Comparison of ENCODE assay signal across 8 cellular contexts in the genomic region with DNA sequence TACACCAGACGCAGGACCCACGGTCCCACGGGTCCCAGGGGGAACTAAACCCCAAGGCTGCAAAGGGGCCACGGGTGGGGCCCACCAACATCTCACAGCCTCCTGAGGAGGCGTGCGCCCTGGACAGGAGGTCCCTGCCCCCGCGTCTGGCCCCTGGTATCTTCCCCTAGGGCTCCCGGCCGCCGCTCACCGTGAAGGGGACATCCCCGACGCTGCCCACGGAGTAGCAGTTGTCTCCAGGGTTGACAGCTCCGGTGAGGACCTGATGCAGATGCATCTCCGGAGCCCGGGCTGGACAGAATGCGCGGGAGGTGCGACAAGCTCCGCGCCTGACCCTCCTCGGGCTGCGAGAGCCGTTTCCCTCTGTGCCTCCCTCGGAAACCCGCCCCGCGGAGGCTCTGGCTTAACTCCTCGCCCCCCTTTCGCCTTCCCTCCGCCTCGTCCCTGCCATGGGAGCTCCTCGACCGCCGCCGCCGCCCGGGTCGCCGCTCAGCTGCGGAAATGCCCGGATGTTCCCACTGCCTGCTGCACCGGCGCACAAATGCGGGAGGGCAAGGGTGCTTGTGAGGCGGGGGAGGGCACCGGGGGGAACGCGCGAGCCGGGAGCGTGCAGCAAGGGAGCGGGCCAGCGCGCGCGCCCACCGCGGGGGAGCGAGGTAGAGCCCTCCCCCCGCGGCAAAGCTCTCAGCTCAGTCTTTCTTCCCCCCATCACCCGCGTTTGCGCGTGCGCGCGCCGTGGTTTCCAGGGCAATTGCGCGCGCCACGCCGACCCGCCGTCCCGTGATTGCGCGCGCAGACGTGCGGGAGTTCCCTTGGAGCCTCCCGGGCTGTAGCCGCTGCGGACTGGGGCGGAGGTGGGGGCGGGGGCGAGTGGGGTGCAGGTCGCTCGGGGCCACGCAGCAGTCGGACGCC. TPM values are rescaled to one million over a fixed set of nuclear protein-coding genes. Genes with fewer than 3 reads are reported as not detected.
A peak's percentile ranks its signal among the peaks of the same experiment; 100 is the strongest.
DNase-seq lines count a peak whose midpoint lies in the region; ATAC-seq and TF ChIP-seq lines count a peak whose summit lies in the region.

Gene DMXL2, minus strand, starts transcription at position 503 of the 912 bp plus-strand sequence. Its CDS starts 226 bp downstream, at position 277.

- no peaks in the 10 kb centered on the region for H3K36me3 ChIP-seq in CD4-positive, alpha-beta memory T cell (ENCODE audit: insufficient read depth, low read length)
- H3K36me3 ChIP-seq in HUES6 (ENCODE audit: control insufficient read depth, insufficient read depth, low read length), result no peaks in the 10 kb centered on the region
- H3K36me3 ChIP-seq in OCI-LY3 (replicated peaks; ENCODE audit: low read depth, low read length), result no peaks in the 10 kb centered on the region
- no peaks in the 10 kb centered on the region for H3K36me3 ChIP-seq in esophagus muscularis mucosa
- no peaks in the 10 kb centered on the region for H3K36me3 ChIP-seq in muscle layer of colon (ENCODE audit: insufficient read depth, low read length)

- H3K9me3 Mint-ChIP-seq in CD4-positive, alpha-beta memory T cell, result no peaks in the 10 kb centered on the region

- H3K27ac ChIP-seq in CD4-positive, alpha-beta memory T cell (ENCODE audit: low read depth, low read length), result peak within 1 kb of the TSS; percentile 39
- peak within 1 kb of the TSS; percentile 36; the same call in 1 of the 2 replicates for H3K27ac ChIP-seq in HUES6 (ENCODE audit: low read depth, low read length)
- peak within 1 kb of the TSS; percentile 20; the same call in 1 of the 2 replicates for H3K27ac ChIP-seq in OCI-LY3 (ENCODE audit: low read length)
- peak within 1 kb of the TSS; percentile 79 to 87 (median 83) for H3K27ac ChIP-seq in esophagus muscularis mucosa (replicated peaks in 1 of 4)
- H3K27ac ChIP-seq in muscle layer of colon (ENCODE audit: low read depth, low read length), result peak within 1 kb of the TSS; percentile 67

- no peaks in the 10 kb centered on the region for H3K79me2 ChIP-seq in OCI-LY3 (ENCODE audit: low read length)

- WGBS in esophagus muscularis mucosa, result under 1% methylated on average over 30 of the region's 96 CpGs

- H3K27me3 ChIP-seq in CD4-positive, alpha-beta memory T cell (ENCODE audit: insufficient read depth, low read length), result no peaks in the 10 kb centered on the region
- peaks cover 9% of the 10 kb centered on the region for H3K27me3 ChIP-seq in HUES6 (ENCODE audit: control insufficient read depth, insufficient read depth, low read length)
- H3K27me3 ChIP-seq in OCI-LY3 (ENCODE audit: low read depth, low read length), result peaks cover 32% of the 10 kb centered on the region
- H3K27me3 ChIP-seq in esophagus muscularis mucosa, result no peaks in the 10 kb centered on the region
- H3K27me3 ChIP-seq in muscle layer of colon (ENCODE audit: control insufficient read depth in 1 of 2, insufficient read depth in 2 of 2, low read length in 2 of 2), result no peaks in the 10 kb centered on the region

- TF ChIP-seq CTCF in OCI-LY3 (IDR thresholded peaks at IDR 0.05; ENCODE audit: low read depth, low read length) (no peak), esophagus muscularis mucosa (IDR thresholded peaks at IDR 0.05) (no peak)

- TF ChIP-seq EP300 in esophagus muscularis mucosa (IDR thresholded peaks at IDR 0.05), result no peak

- H3K4me1 ChIP-seq in CD4-positive, alpha-beta memory T cell (ENCODE audit: insufficient read depth, low read length), result peaks cover 5% of the 10 kb centered on the region
- peaks cover 12% of the 10 kb centered on the region for H3K4me1 ChIP-seq in HUES6 (ENCODE audit: control insufficient read depth, insufficient read depth, low read length)
- H3K4me1 ChIP-seq in OCI-LY3 (ENCODE audit: low read length), result peaks cover 38% of the 10 kb centered on the region
- peaks cover 3 to 37% (median 29%) of the 10 kb centered on the region in 4 donors for H3K4me1 ChIP-seq in esophagus muscularis mucosa
- peaks cover 19% of the 10 kb centered on the region for H3K4me1 ChIP-seq in muscle layer of colon (ENCODE audit: insufficient read depth, low read length)

- POLR2A ChIA-PET in CD4-positive, alpha-beta memory T cell (lab: Charles Lee; ENCODE audit: partially characterized antibody), result interaction anchor here (0.6 kb wide), 1 partner anchor 20 kb away, joined by 3 read pairs; no protein-coding TSS in a partner anchor

- H3K36me3 Mint-ChIP-seq in CD4-positive, alpha-beta memory T cell, result no peaks in the 10 kb centered on the region

- peak; percentile 59 to 72 (median 62) for DNase-seq in CD4-positive, alpha-beta memory T cell
- DNase-seq in activated T-helper 1 cell treated with Interleukin-2 at 50 U/mL for 16 hours (ENCODE audit: low read depth) (peak; percentile 39), esophagus muscularis mucosa (ENCODE audit: extremely low spot score) (peak; percentile 93)
- DNase-seq in stimulated activated CD8-positive, alpha-beta memory T cell treated with anti-CD3 and anti-CD28 coated beads, Interleukin-7, amount 100 ng/mL, for 24 hours (ENCODE audit: low read depth), result peak; percentile 44

- H3K9me3 ChIP-seq in CD4-positive, alpha-beta memory T cell (ENCODE audit: control insufficient read depth in 1 of 2, low read length in 2 of 2), result no peaks in the 10 kb centered on the region
- H3K9me3 ChIP-seq in HUES6 (ENCODE audit: control insufficient read depth, insufficient read depth, low read depth, low read length) (no peaks in the 10 kb centered on the region), OCI-LY3 (ENCODE audit: insufficient read depth, low read length) (no peaks in the 10 kb centered on the region), esophagus muscularis mucosa (no peaks in the 10 kb centered on the region), muscle layer of colon (ENCODE audit: low read length) (no peaks in the 10 kb centered on the region)

- intact Hi-C loops in CD4-positive, alpha-beta memory T cell (cut with micrococcal nuclease), result no loop called here
- intact Hi-C loops in esophagus muscularis mucosa (cut with DNase I), result loop anchor here (5.0 kb wide), 1 partner anchor 85 kb away; no protein-coding TSS in a partner anchor

- CTCF ChIA-PET in CD4-positive, alpha-beta memory T cell (lab: Charles Lee; ENCODE audit: partially characterized antibody), result interaction anchor here (2.0 kb wide), 1 partner anchor 28 kb away, joined by 6 read pairs; no protein-coding TSS in a partner anchor

- H3K4me1 Mint-ChIP-seq in CD4-positive, alpha-beta memory T cell, result peaks cover 13 to 19% (median 15%) of the 10 kb centered on the region in 4 donors

- no peak for TF ChIP-seq POLR2A in esophagus muscularis mucosa (IDR thresholded peaks at IDR 0.05; ENCODE audit: low read depth)

- peak within 1 kb of the TSS in 5 of 7 donors; percentile 23 to 73 (median 65) for H3K27ac Mint-ChIP-seq in CD4-positive, alpha-beta memory T cell

- peak within 1 kb of the TSS; percentile 67 for H3K4me2 ChIP-seq in OCI-LY3 (ENCODE audit: low read length)

- H2AFZ ChIP-seq in OCI-LY3 (ENCODE audit: low read depth, low read length), result peak within 1 kb of the TSS; percentile 80

- peak within 1 kb of the TSS; percentile 83 to 89 (median 86) for H3K4me3 Mint-ChIP-seq in CD4-positive, alpha-beta memory T cell

- peaks cover 3 to 6% of the 10 kb centered on the region in 2 donors for H3K27me3 Mint-ChIP-seq in CD4-positive, alpha-beta memory T cell

- peak within 1 kb of the TSS; percentile 77 for H3K9ac ChIP-seq in HUES6 (ENCODE audit: low read length)
- H3K9ac ChIP-seq in OCI-LY3 (ENCODE audit: low read length), result peak within 1 kb of the TSS; percentile 78
- peak within 1 kb of the TSS; percentile 55 for H3K9ac ChIP-seq in muscle layer of colon (ENCODE audit: low read length)

- ATAC-seq in GM19463 (IDR thresholded peaks at IDR 0.05; ENCODE audit: unreplicated experiment), result peak; percentile 41

- H3K4me3 ChIP-seq in CD4-positive, alpha-beta memory T cell (ENCODE audit: low read length in 2 of 2), result peak within 1 kb of the TSS; percentile 21 to 55
- peak within 1 kb of the TSS; percentile 89 for H3K4me3 ChIP-seq in HUES6 (ENCODE audit: low read depth, low read length)
- H3K4me3 ChIP-seq in OCI-LY3 (ENCODE audit: low read length), result peak within 1 kb of the TSS; percentile 86
- H3K4me3 ChIP-seq in esophagus muscularis mucosa, result peak within 1 kb of the TSS; percentile 70 to 96 (median 82)
- peak within 1 kb of the TSS; percentile 70 to 94 for H3K4me3 ChIP-seq in muscle layer of colon (ENCODE audit: low read depth in 1 of 2, low read length in 2 of 2)

- no peaks in the 10 kb centered on the region for H4K20me1 ChIP-seq in OCI-LY3 (ENCODE audit: insufficient read depth, low read length)

RNA-seq across cellular contexts. Expression of gene DMXL2, which starts in this region (rescaled TPM):
- 10 to 100 TPM in 1 of 2 experiments, 1 to 10 TPM in 1; 8.3 to 10.1 TPM for total RNA-seq in CD4-positive, alpha-beta memory T cell
- under 1 TPM; 0.14 to 0.30 TPM for polyA plus RNA-seq in CD4-positive, alpha-beta memory T cell
- total RNA-seq in esophagus muscularis mucosa, result 10 to 100 TPM; 18.8 to 26.6 (median 19.3) TPM

Comparison
In these comparisons a context has a peak if more than half of its experiments do, and no peak if none do; other contexts are left out.
1. Peak in every context shown above with its lines: DNase-seq, ATAC-seq, H3K4me3 ChIP-seq and H3K27ac ChIP-seq.
2. DNase-seq: peak in every context shown above with its lines; median percentile 93 in esophagus muscularis mucosa; 62 in CD4-positive, alpha-beta memory T cell; 44 in stimulated activated CD8-positive, alpha-beta memory T cell treated with anti-CD3 and anti-CD28 coated beads, Interleukin-7, amount 100 ng/mL, for 24 hours; 39 in activated T-helper 1 cell treated with Interleukin-2 at 50 U/mL for 16 hours.
3. H3K27ac ChIP-seq: peak in every context shown above with its lines; median percentile 83 in esophagus muscularis mucosa; 67 in muscle layer of colon; 39 in CD4-positive, alpha-beta memory T cell; 36 in HUES6; 20 in OCI-LY3.
4. H3K4me3 ChIP-seq: peak in every context shown above with its lines; median percentile 89 in HUES6; 86 in OCI-LY3; 82 in muscle layer of colon; 82 in esophagus muscularis mucosa; 38 in CD4-positive, alpha-beta memory T cell.